In the genomic region with DNA sequence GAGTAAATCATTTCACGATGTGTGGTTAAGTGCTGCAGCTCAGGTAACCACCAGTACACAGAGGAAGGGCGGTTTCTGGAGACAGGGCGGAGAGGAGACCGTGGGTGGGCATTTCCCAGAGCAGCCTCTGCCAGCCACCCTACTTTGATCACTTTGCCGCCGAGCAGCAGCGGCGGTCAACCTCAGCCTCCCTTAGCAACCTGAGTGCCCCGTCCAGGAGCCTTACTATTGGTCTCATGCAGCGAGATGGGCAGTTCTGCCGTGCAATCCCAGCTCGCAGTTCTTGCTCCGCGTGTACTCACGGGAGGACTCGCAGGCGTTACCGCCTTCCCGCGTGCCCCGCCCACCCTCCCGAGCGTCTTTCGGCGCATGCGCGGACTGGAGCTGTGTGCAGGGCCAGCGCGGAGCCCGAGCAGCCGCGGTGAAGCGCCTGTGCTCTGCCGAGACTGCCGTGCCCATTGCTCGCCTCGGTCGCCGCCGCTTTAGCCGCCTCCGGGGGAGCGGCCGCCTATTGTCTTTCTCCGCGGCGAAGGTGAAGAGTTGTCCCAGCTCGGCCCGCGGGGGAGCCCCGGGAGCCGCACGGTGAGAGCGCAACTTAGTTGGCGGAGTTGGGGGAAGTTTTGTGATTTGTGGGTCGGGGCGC, we compare ENCODE assay signal across 8 cellular contexts. TPM values are rescaled to one million over a fixed set of nuclear protein-coding genes. Genes with fewer than 3 reads are reported as not detected.
DNase-seq lines count a peak whose midpoint lies in the region; ATAC-seq and TF ChIP-seq lines count a peak whose summit lies in the region.

A gene with protein sequence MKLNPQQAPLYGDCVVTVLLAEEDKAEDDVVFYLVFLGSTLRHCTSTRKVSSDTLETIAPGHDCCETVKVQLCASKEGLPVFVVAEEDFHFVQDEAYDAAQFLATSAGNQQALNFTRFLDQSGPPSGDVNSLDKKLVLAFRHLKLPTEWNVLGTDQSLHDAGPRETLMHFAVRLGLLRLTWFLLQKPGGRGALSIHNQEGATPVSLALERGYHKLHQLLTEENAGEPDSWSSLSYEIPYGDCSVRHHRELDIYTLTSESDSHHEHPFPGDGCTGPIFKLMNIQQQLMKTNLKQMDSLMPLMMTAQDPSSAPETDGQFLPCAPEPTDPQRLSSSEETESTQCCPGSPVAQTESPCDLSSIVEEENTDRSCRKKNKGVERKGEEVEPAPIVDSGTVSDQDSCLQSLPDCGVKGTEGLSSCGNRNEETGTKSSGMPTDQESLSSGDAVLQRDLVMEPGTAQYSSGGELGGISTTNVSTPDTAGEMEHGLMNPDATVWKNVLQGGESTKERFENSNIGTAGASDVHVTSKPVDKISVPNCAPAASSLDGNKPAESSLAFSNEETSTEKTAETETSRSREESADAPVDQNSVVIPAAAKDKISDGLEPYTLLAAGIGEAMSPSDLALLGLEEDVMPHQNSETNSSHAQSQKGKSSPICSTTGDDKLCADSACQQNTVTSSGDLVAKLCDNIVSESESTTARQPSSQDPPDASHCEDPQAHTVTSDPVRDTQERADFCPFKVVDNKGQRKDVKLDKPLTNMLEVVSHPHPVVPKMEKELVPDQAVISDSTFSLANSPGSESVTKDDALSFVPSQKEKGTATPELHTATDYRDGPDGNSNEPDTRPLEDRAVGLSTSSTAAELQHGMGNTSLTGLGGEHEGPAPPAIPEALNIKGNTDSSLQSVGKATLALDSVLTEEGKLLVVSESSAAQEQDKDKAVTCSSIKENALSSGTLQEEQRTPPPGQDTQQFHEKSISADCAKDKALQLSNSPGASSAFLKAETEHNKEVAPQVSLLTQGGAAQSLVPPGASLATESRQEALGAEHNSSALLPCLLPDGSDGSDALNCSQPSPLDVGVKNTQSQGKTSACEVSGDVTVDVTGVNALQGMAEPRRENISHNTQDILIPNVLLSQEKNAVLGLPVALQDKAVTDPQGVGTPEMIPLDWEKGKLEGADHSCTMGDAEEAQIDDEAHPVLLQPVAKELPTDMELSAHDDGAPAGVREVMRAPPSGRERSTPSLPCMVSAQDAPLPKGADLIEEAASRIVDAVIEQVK (N-terminal part only) (plus strand): TSS at position 387 of the 643 bp plus-strand sequence. CDS start 105,118 bp downstream, outside the sequence.

- intact Hi-C loops in adrenal gland (cut with DNase I), result no loop called here
- intact Hi-C loops in left ventricle myocardium inferior (cut with micrococcal nuclease), result no loop called here
- intact Hi-C loops in upper lobe of right lung (cut with DNase I), result no loop called here

- H3K36me3 ChIP-seq in adrenal gland (replicated peaks in 1 of 2), result no peaks in the 10 kb centered on the region
- no peaks in the 10 kb centered on the region for H3K36me3 ChIP-seq in left ventricle myocardium inferior
- no peaks in the 10 kb centered on the region for H3K36me3 ChIP-seq in upper lobe of right lung

- H3K4me3 ChIP-seq in adrenal gland, result peak within 1 kb of the TSS; percentile 78 to 83 (median 83)
- H3K4me3 ChIP-seq in left ventricle myocardium inferior, result peak within 1 kb of the TSS; percentile 93
- H3K4me3 ChIP-seq in upper lobe of right lung, result peak within 1 kb of the TSS; percentile 76

- WGBS in adrenal gland, 4 donors, result 0 to 1% (median 0%) methylated on average over 5 to 57 of the region's 57 CpGs

- H3K4me3 Mint-ChIP-seq in progenitor cell of endocrine pancreas (ENCODE audit: low read depth), result peak within 1 kb of the TSS; percentile 91

- H3K27me3 Mint-ChIP-seq in progenitor cell of endocrine pancreas, result peaks cover 20% of the 10 kb centered on the region

- H3K27me3 ChIP-seq in adrenal gland (no peaks in the 10 kb centered on the region), left ventricle myocardium inferior (ENCODE audit: low read depth) (no peaks in the 10 kb centered on the region), upper lobe of right lung (no peaks in the 10 kb centered on the region)

- H3K27ac ChIP-seq in adrenal gland (peak within 1 kb of the TSS; percentile 36 to 94 (median 91)), left ventricle myocardium inferior (replicated peaks) (peak within 1 kb of the TSS; percentile 97), upper lobe of right lung (peak within 1 kb of the TSS; percentile 91)

- H3K4me1 Mint-ChIP-seq in progenitor cell of endocrine pancreas (ENCODE audit: low read depth), result peaks cover 32% of the 10 kb centered on the region

- H3K36me3 Mint-ChIP-seq in progenitor cell of endocrine pancreas (ENCODE audit: insufficient read depth), result no peaks in the 10 kb centered on the region

- peak; percentile 91 for DNase-seq in NCI-H146 treated with DMSO at 0.1 percent for 48 hours (lab: John Stamatoyannopoulos, UW; ENCODE audit: unreplicated experiment)
- DNase-seq in T-helper 1 cell, result peak; percentile 88 to 99 (median 90)
- DNase-seq in adrenal gland, result peak; percentile 97 to 100 (median 98)
- DNase-seq in left ventricle myocardium inferior, result peak; percentile 97
- DNase-seq in progenitor cell of endocrine pancreas (ENCODE audit: low spot score, unreplicated experiment), result peak; percentile 91
- peak; percentile 99 for DNase-seq in upper lobe of right lung

- no peaks in the 10 kb centered on the region for H3K9me3 ChIP-seq in adrenal gland (replicated peaks in 1 of 3)
- no peaks in the 10 kb centered on the region for H3K9me3 ChIP-seq in left ventricle myocardium inferior (replicated peaks)
- H3K9me3 ChIP-seq in upper lobe of right lung, result no peaks in the 10 kb centered on the region

- ATAC-seq in HG02884 (IDR thresholded peaks at IDR 0.05; ENCODE audit: unreplicated experiment), result peak; percentile 80
- peak; percentile 96 for ATAC-seq in upper lobe of right lung

- TF ChIP-seq CTCF in adrenal gland (IDR thresholded peaks at IDR 0.05), result peak in 1 of 6 experiments; percentile 12
- no peak for TF ChIP-seq CTCF in left ventricle myocardium inferior (IDR thresholded peaks at IDR 0.05; ENCODE audit: borderline replicate concordance)
- no peak for TF ChIP-seq CTCF in progenitor cell of endocrine pancreas (IDR thresholded peaks at IDR 0.05; ENCODE audit: unreplicated experiment)
- no peak for TF ChIP-seq CTCF in upper lobe of right lung (IDR thresholded peaks at IDR 0.05)

- peaks cover 11 to 15% of the 10 kb centered on the region in 2 donors for H3K4me1 ChIP-seq in adrenal gland (replicated peaks in 1 of 2)
- H3K4me1 ChIP-seq in left ventricle myocardium inferior, result peaks cover 59% of the 10 kb centered on the region
- H3K4me1 ChIP-seq in upper lobe of right lung, result peaks cover 34% of the 10 kb centered on the region

- no peaks in the 10 kb centered on the region for H3K9me3 Mint-ChIP-seq in progenitor cell of endocrine pancreas (ENCODE audit: low read depth)

- H3K27ac Mint-ChIP-seq in progenitor cell of endocrine pancreas, result peak within 1 kb of the TSS; percentile 99

- TF ChIP-seq POLR2A in GM15510 (IDR thresholded peaks at IDR 0.05; ENCODE audit: borderline replicate concordance, extremely low read depth, insufficient read length) (peak; percentile 77), adrenal gland (IDR thresholded peaks at IDR 0.05) (peak; percentile 82 to 95)

RNA-seq across cellular contexts. Expression of the gene that starts here (rescaled TPM):
- total RNA-seq in adrenal gland (100 to 1,000 TPM in 4 of 8 donors, 10 to 100 TPM in 4; 69.3 to 144 (median 108) TPM), left ventricle myocardium inferior (331 TPM), progenitor cell of endocrine pancreas (114 and 119 TPM in 2 replicates), upper lobe of right lung (450 TPM)
- 10 to 100 TPM; 42.7 to 83.6 (median 63.0) TPM for polyA plus RNA-seq in adrenal gland

Comparison
In these comparisons a context has a peak if more than half of its experiments do, and no peak if none do; other contexts are left out.
1. Peak in every context shown above with its lines: DNase-seq, ATAC-seq, H3K4me3 ChIP-seq and H3K27ac ChIP-seq.